13 cellular contexts compared by ENCODE assay signal in the genomic region with DNA sequence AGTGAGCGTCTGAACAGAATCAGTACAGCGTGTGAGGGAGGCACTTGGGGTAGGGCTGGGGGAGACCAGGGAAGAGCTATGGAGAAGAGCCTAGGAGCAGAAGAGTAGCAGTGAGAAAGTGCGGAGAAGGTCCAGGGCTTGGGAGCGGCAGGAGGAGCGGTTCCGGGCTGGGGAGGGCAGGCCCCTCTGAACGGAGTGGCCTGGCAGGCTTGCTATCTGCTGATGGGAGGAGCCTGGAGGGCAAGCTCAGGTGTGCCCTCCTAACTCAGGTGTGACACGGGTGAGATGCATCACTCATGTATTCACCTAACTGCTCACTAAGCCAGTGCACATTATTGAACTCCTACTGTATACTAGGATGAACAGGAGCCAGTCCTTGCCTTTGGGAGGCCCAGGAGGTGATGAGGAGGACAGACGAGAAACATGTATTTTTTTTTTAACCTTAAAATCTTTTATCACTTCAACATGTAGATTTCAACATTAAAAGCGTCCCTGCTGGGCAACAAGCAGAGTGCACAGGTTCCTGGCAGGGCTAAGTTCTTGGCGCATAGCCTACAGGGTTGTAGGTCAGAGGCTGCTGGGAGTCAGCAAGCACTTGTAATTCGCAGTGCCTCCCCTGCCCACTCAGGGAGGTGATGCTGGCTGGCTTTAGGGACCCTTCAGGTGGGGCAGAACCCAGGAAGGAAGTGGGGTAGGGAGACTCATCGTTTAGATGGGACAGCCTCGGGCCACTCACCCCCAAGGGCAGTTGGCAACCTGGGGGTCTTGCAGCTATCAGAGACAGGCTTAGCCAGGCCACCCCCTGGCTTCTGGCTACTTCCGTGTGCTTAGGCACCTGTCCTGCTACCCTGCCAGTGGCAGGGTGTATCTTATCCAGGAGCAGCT. TPM values are rescaled to one million over a fixed set of nuclear protein-coding genes. Genes with fewer than 3 reads are reported as not detected.
DNase-seq lines count a peak whose midpoint lies in the region; ATAC-seq, FAIRE-seq and TF ChIP-seq lines count a peak whose summit lies in the region.
"Had no signal": no experiment of that assay in that cellular context is flagged by ENCODE, and none has a peak within 500 bp of the region (broad histone marks: within the 10 kb centered on the region; RNA-seq: fewer than 3 reads in every experiment).

No MANE protein-coding gene starts in this region.

- H3K36me3 ChIP-seq in right atrium auricular region (peaks cover 12% of the 10 kb centered on the region), osteoblast (ENCODE audit: insufficient read depth, low read length) (no peaks in the 10 kb centered on the region)

- peak overlapping the region; percentile 92 to 93 for H3K27ac ChIP-seq in right atrium auricular region
- H3K27ac ChIP-seq in osteoblast (ENCODE audit: low read depth, low read length), result no peak overlapping the region

- H3K27me3 ChIP-seq in right atrium auricular region (no peaks in the 10 kb centered on the region), osteoblast (ENCODE audit: insufficient read depth, low read length) (peaks cover 26% of the 10 kb centered on the region)
- H3K27me3 ChIP-seq: hepatocyte had no signal

- H3K4me2 ChIP-seq in osteoblast (ENCODE audit: insufficient read depth, low read length), result no peak overlapping the region
- H3K4me2 ChIP-seq: hepatocyte had no signal

- H3K27me3 Mint-ChIP-seq in WTC11 (ENCODE audit: low read depth), result no peaks in the 10 kb centered on the region
- H3K27me3 Mint-ChIP-seq in stimulated activated memory B cell treated with anti-CD40 and anti-IgM and Interleukin-4, amounts not matched to agents 10 μg/mL and 1 μg/mL and 100 μg/mL, for 72 hours, result peaks cover 57% of the 10 kb centered on the region

- CTCF ChIA-PET in WTC11 (lab: Charles Lee), result interaction anchor here (0.8 to 2.7 kb wide), 3 partner anchors 41 to 97 kb away, joined by 4 to 12 read pairs (median 10); a partner anchor contains a TSS

- ATAC-seq in WTC11 (peak; percentile 38), GM21619 (IDR thresholded peaks at IDR 0.05; ENCODE audit: unreplicated experiment) (no peak)
- peak; percentile 5 for ATAC-seq in stimulated activated memory B cell treated with anti-CD40 and anti-IgM and Interleukin-4, amounts not matched to agents 10 μg/mL and 1 μg/mL and 100 μg/mL, for 72 hours

- H3K4me1 ChIP-seq in right atrium auricular region, result peaks cover 0 to 69% of the 10 kb centered on the region in 2 donors
- peaks cover 4% of the 10 kb centered on the region for H3K4me1 ChIP-seq in osteoblast (ENCODE audit: insufficient read depth, low read length)

- no peaks in the 10 kb centered on the region for H4K20me1 ChIP-seq in osteoblast (ENCODE audit: insufficient read depth, low read length)

- H3K9me3 ChIP-seq in right atrium auricular region, result no peaks in the 10 kb centered on the region
- H3K9me3 ChIP-seq in osteoblast (ENCODE audit: low read depth, low read length), result no peaks in the 10 kb centered on the region

- TF ChIP-seq POLR2A in GM12891 (IDR thresholded peaks at IDR 0.05; ENCODE audit: low read depth, low read length), result no peak

- POLR2A ChIA-PET in WTC11 (lab: Charles Lee), result no interaction called here

- peaks cover 23% of the 10 kb centered on the region for H3K4me1 Mint-ChIP-seq in WTC11
- no peaks in the 10 kb centered on the region for H3K4me1 Mint-ChIP-seq in stimulated activated memory B cell treated with anti-CD40 and anti-IgM and Interleukin-4, amounts not matched to agents 10 μg/mL and 1 μg/mL and 100 μg/mL, for 72 hours
- H3K4me1 Mint-ChIP-seq: B cell had no signal

- no peak overlapping the region for H3K4me3 Mint-ChIP-seq in WTC11
- H3K4me3 Mint-ChIP-seq in stimulated activated memory B cell treated with anti-CD40 and anti-IgM and Interleukin-4, amounts not matched to agents 10 μg/mL and 1 μg/mL and 100 μg/mL, for 72 hours, result no peak overlapping the region
- H3K4me3 Mint-ChIP-seq: B cell had no signal

- H3K27ac Mint-ChIP-seq in WTC11, result no peak overlapping the region
- no peak overlapping the region for H3K27ac Mint-ChIP-seq in stimulated activated memory B cell treated with anti-CD40 and anti-IgM and Interleukin-4, amounts not matched to agents 10 μg/mL and 1 μg/mL and 100 μg/mL, for 72 hours
- H3K27ac Mint-ChIP-seq: B cell had no signal

- H3K36me3 Mint-ChIP-seq in WTC11, result no peaks in the 10 kb centered on the region
- H3K36me3 Mint-ChIP-seq in stimulated activated memory B cell treated with anti-CD40 and anti-IgM and Interleukin-4, amounts not matched to agents 10 μg/mL and 1 μg/mL and 100 μg/mL, for 72 hours, result no peaks in the 10 kb centered on the region

- H2AFZ ChIP-seq in osteoblast (ENCODE audit: low read length), result no peak overlapping the region
- H2AFZ ChIP-seq: hepatocyte had no signal

- no peaks in the 10 kb centered on the region for H3K9me3 Mint-ChIP-seq in WTC11
- no peaks in the 10 kb centered on the region for H3K9me3 Mint-ChIP-seq in stimulated activated memory B cell treated with anti-CD40 and anti-IgM and Interleukin-4, amounts not matched to agents 10 μg/mL and 1 μg/mL and 100 μg/mL, for 72 hours

- H3K4me3 ChIP-seq in right atrium auricular region (no peak overlapping the region), osteoblast (ENCODE audit: insufficient read depth, low read length) (no peak overlapping the region)
- H3K4me3 ChIP-seq: hepatocyte, skin epidermis had no signal

- DNase-seq in GM12891 (ENCODE audit: insufficient read length, low spot score), result no peak
- DNase-seq in WTC11 (ENCODE audit: low spot score), result no peak
- DNase-seq in right atrium auricular region (ENCODE audit: low spot score), result peak; percentile 76
- no peak for DNase-seq in GF-D8 (lab: John Stamatoyannopoulos, UW)
- no peak for DNase-seq in osteoblast (ENCODE audit: insufficient read length, low spot score, missing footprints)
- no peak for DNase-seq in DMS53 (lab: John Stamatoyannopoulos, UW)
- DNase-seq: activated T-cell treated with anti-CD3 and anti-CD28 coated beads for 4 hours had no signal

- no peaks in the 10 kb centered on the region for H3K79me2 ChIP-seq in osteoblast (ENCODE audit: insufficient read depth, low read length)
- H3K79me2 ChIP-seq: hepatocyte had no signal

- TF ChIP-seq CTCF in WTC11 (IDR thresholded peaks at IDR 0.05) (no peak), right atrium auricular region (IDR thresholded peaks at IDR 0.05) (no peak), osteoblast (IDR thresholded peaks at IDR 0.05; ENCODE audit: extremely low read depth, low read depth, low read length) (no peak)

- peak; percentile 56 for FAIRE-seq in GM12891 (lab: Jason Lieb, UNC)
- FAIRE-seq: G401.6 had no signal

TF ChIP-seq in GM12891, 5 proteins besides CTCF, POLR2A, EP300 and RAD21:
- TF ChIP-seq POU2F2 (IDR thresholded peaks at IDR 0.05; ENCODE audit: low read depth, low read length) (no peak), SPI1 (IDR thresholded peaks at IDR 0.05; ENCODE audit: low read depth, low read length) (no peak), TAF1 (IDR thresholded peaks at IDR 0.05; ENCODE audit: low read depth, low read length) (no peak), PAX5 (IDR thresholded peaks at IDR 0.05; ENCODE audit: insufficient read depth, low read length, severe bottlenecking) (no peak), POLR2AphosphoS5 (IDR thresholded peaks at IDR 0.05; ENCODE audit: low read depth, low read length) (no peak)
TF ChIP-seq in GM12891: peak in this region for 0.

TF ChIP-seq in WTC11, 78 proteins besides CTCF, POLR2A, EP300 and RAD21 (continues in another document):
- TF ChIP-seq CBFB (CRISPR knock-in tag; IDR thresholded peaks at IDR 0.05; ENCODE audit: low read depth) (no peak), FOXJ3 (CRISPR knock-in tag; IDR thresholded peaks at IDR 0.05; ENCODE audit: borderline replicate concordance) (no peak), ZNF138 (CRISPR knock-in tag; conservative IDR thresholded peaks at IDR 0.05) (no peak), SMAD4 (CRISPR knock-in tag; IDR thresholded peaks at IDR 0.05) (no peak), ZNF396 (CRISPR knock-in tag; IDR thresholded peaks at IDR 0.05; ENCODE audit: borderline replicate concordance) (no peak), JAZF1 (CRISPR knock-in tag; IDR thresholded peaks at IDR 0.05) (no peak)
- TF ChIP-seq, protein P1, sequence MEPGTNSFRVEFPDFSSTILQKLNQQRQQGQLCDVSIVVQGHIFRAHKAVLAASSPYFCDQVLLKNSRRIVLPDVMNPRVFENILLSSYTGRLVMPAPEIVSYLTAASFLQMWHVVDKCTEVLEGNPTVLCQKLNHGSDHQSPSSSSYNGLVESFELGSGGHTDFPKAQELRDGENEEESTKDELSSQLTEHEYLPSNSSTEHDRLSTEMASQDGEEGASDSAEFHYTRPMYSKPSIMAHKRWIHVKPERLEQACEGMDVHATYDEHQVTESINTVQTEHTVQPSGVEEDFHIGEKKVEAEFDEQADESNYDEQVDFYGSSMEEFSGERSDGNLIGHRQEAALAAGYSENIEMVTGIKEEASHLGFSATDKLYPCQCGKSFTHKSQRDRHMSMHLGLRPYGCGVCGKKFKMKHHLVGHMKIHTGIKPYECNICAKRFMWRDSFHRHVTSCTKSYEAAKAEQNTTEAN (CRISPR knock-in tag; IDR thresholded peaks at IDR 0.05), result no peak
- TF ChIP-seq, protein P2, sequence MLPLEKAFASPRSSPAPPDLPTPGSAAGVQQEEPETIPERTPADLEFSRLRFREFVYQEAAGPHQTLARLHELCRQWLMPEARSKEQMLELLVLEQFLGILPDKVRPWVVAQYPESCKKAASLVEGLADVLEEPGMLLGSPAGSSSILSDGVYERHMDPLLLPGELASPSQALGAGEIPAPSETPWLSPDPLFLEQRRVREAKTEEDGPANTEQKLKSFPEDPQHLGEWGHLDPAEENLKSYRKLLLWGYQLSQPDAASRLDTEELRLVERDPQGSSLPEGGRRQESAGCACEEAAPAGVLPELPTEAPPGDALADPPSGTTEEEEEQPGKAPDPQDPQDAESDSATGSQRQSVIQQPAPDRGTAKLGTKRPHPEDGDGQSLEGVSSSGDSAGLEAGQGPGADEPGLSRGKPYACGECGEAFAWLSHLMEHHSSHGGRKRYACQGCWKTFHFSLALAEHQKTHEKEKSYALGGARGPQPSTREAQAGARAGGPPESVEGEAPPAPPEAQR (CRISPR knock-in tag; IDR thresholded peaks at IDR 0.05), result no peak
- TF ChIP-seq, protein P3, sequence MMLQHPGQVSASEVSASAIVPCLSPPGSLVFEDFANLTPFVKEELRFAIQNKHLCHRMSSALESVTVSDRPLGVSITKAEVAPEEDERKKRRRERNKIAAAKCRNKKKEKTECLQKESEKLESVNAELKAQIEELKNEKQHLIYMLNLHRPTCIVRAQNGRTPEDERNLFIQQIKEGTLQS (CRISPR knock-in tag; conservative IDR thresholded peaks at IDR 0.05), result no peak

RNA-seq across cellular contexts. Expression of a gene that starts 55.5 kb away (rescaled TPM):
- polyA plus RNA-seq in GM12891 (2012; ENCODE audit: low read depth, missing spikeins), result 17.4 TPM
- total RNA-seq in WTC11 (2021) (1.0 to 1.6 TPM (median 1.4 TPM) in 3 replicates), right atrium auricular region (100 to 1,000 TPM; 118 to 122 TPM), osteoblast (not detected in 2 replicates)

Comparison
In these comparisons a context has a peak if more than half of its experiments do, and no peak if none do; other contexts are left out.
1. RNA of a gene that starts 55.5 kb away (total RNA-seq): 118 to 122 TPM in right atrium auricular region; 1.0 to 1.6 TPM in WTC11 and not detected in osteoblast; every median in the first group is over 10 times any median in the second.